Comparison of ENCODE assay signal across 1 cellular context in genomic region chr7:103074519-103075336, GRCh38.
TF ChIP-seq lines count a peak whose summit lies in the region.

TSS of gene ARMC10 (plus strand) at chr7:103075140. CDS start at chr7:103075273, 133 bp downstream.
TSS of gene FBXL13 (minus strand) at chr7:103074796.

TF ChIP-seq in GM12878, 131 proteins besides CTCF, POLR2A, EP300 and RAD21 (continued from another document and continues in another):
- no peak for TF ChIP-seq E2F8 (IDR thresholded peaks at IDR 0.05; ENCODE audit: low read depth, partially characterized antibody)
- TF ChIP-seq USF2 (IDR thresholded peaks at IDR 0.05; ENCODE audit: borderline replicate concordance, low read depth, low read length): no peak; the same call in 1 of the 2 replicates
- peak; percentile 45; the same call in 1 of the 2 replicates for TF ChIP-seq ZSCAN29 (IDR thresholded peaks at IDR 0.05)
- TF ChIP-seq NR2F1 (conservative IDR thresholded peaks at IDR 0.05): peak; percentile 98
- peak; percentile 75 for TF ChIP-seq NR2C1 (IDR thresholded peaks at IDR 0.05)
- 0 out of 2 replicates have a peak, but pooled peaks have one; percentile 53 for TF ChIP-seq E2F4 (IDR thresholded peaks at IDR 0.05; ENCODE audit: low read depth, low read length)
- no peak for TF ChIP-seq JUNB (IDR thresholded peaks at IDR 0.05)
- no peak for TF ChIP-seq HDAC2 (IDR thresholded peaks at IDR 0.05)
- TF ChIP-seq LARP7 (IDR thresholded peaks at IDR 0.05): peak; percentile 76
- TF ChIP-seq SMC3 (IDR thresholded peaks at IDR 0.05; ENCODE audit: borderline replicate concordance, low read length): no peak
- peak; percentile 70; the same call in 1 of the 2 replicates for TF ChIP-seq ASH2L (IDR thresholded peaks at IDR 0.05; ENCODE audit: borderline replicate concordance, low read depth)
- TF ChIP-seq RB1 (IDR thresholded peaks at IDR 0.05; ENCODE audit: borderline replicate concordance): 0 out of 2 replicates have a peak, but pooled peaks have one; percentile 49
- TF ChIP-seq ELK1 (IDR thresholded peaks at IDR 0.05; ENCODE audit: low read depth, low read length): 0 out of 2 replicates have a peak, but pooled peaks have one; percentile 26
- no peak for TF ChIP-seq SPI1 (IDR thresholded peaks at IDR 0.05; ENCODE audit: borderline replicate concordance, insufficient read depth, low read depth, low read length)
- peak; percentile 77; the same call in 1 of the 2 replicates for TF ChIP-seq POLR2AphosphoS2 (IDR thresholded peaks at IDR 0.05; ENCODE audit: low read depth, low read length)
- TF ChIP-seq BMI1 (IDR thresholded peaks at IDR 0.05; ENCODE audit: borderline replicate concordance): peak; percentile 94
- peak; percentile 9 for TF ChIP-seq RUNX3 (IDR thresholded peaks at IDR 0.05; ENCODE audit: low read length)
- peak; percentile 69; the same call in 1 of the 2 replicates for TF ChIP-seq ZNF217 (IDR thresholded peaks at IDR 0.05)
- peak; percentile 11; the same call in 1 of the 2 replicates for TF ChIP-seq TCF12 (IDR thresholded peaks at IDR 0.05; ENCODE audit: low read depth, low read length)
- TF ChIP-seq ZZZ3 (IDR thresholded peaks at IDR 0.05; ENCODE audit: control insufficient read depth, insufficient read length, low read depth): no peak
- TF ChIP-seq SIN3A (IDR thresholded peaks at IDR 0.05; ENCODE audit: low read depth, low read length): peak; percentile 95
- TF ChIP-seq SP1 (IDR thresholded peaks at IDR 0.05; ENCODE audit: low read depth, low read length): peak; percentile 80
- peak; percentile 42; the same call in 1 of the 2 replicates for TF ChIP-seq BCLAF1 (IDR thresholded peaks at IDR 0.05)
- TF ChIP-seq TBL1XR1 (IDR thresholded peaks at IDR 0.05; ENCODE audit: low read depth, low read length): peak; percentile 13; the same call in 1 of the 2 replicates
- TF ChIP-seq DPF2 (IDR thresholded peaks at IDR 0.05): peak; percentile 67
- 0 out of 4 replicates have a peak, but pooled peaks of 1 of the 2 experiments have one; percentile 20 for TF ChIP-seq CEBPB (IDR thresholded peaks at IDR 0.05; ENCODE audit: borderline replicate concordance in 1 of 2, low read depth in 2 of 2, low read length in 2 of 2)
- no peak for TF ChIP-seq REST (IDR thresholded peaks at IDR 0.05; ENCODE audit: low read depth, low read length)
- TF ChIP-seq USF1 (IDR thresholded peaks at IDR 0.05; ENCODE audit: borderline replicate concordance, extremely low read length, insufficient read depth, low read depth, low read length): peak; percentile 56
- no peak for TF ChIP-seq YBX1 (IDR thresholded peaks at IDR 0.05)
- peak; percentile 91 for TF ChIP-seq MXI1 (IDR thresholded peaks at IDR 0.05; ENCODE audit: low read depth, low read length)
- TF ChIP-seq TCF3 (IDR thresholded peaks at IDR 0.05; ENCODE audit: borderline replicate concordance, insufficient read depth, low read depth, low read length): 0 out of 2 replicates have a peak, but pooled peaks have one; percentile 33
- 0 out of 2 replicates have a peak, but pooled peaks have one; percentile 10 for TF ChIP-seq MTA2 (IDR thresholded peaks at IDR 0.05; ENCODE audit: low read depth)
- 0 out of 2 replicates have a peak, but pooled peaks have one; percentile 38 for TF ChIP-seq ZNF592 (IDR thresholded peaks at IDR 0.05)
- TF ChIP-seq KDM1A (IDR thresholded peaks at IDR 0.05; ENCODE audit: borderline replicate concordance): no peak
- peak; percentile 54; the same call in 1 of the 2 replicates for TF ChIP-seq POLR2AphosphoS5 (IDR thresholded peaks at IDR 0.05; ENCODE audit: low read length)
- TF ChIP-seq RELB (IDR thresholded peaks at IDR 0.05; ENCODE audit: low read depth): peak; percentile 72
- TF ChIP-seq POU2F2 (IDR thresholded peaks at IDR 0.05; ENCODE audit: borderline replicate concordance, low read depth, low read length): no peak
- TF ChIP-seq RFX5 (IDR thresholded peaks at IDR 0.05; ENCODE audit: low read depth, low read length): no peak
- TF ChIP-seq RCOR1 (conservative IDR thresholded peaks at IDR 0.05; ENCODE audit: low read depth, low read length): no peak
- TF ChIP-seq RELA (IDR thresholded peaks at IDR 0.05; ENCODE audit: borderline replicate concordance, partially characterized antibody): peak; percentile 8
